In the genomic region with DNA sequence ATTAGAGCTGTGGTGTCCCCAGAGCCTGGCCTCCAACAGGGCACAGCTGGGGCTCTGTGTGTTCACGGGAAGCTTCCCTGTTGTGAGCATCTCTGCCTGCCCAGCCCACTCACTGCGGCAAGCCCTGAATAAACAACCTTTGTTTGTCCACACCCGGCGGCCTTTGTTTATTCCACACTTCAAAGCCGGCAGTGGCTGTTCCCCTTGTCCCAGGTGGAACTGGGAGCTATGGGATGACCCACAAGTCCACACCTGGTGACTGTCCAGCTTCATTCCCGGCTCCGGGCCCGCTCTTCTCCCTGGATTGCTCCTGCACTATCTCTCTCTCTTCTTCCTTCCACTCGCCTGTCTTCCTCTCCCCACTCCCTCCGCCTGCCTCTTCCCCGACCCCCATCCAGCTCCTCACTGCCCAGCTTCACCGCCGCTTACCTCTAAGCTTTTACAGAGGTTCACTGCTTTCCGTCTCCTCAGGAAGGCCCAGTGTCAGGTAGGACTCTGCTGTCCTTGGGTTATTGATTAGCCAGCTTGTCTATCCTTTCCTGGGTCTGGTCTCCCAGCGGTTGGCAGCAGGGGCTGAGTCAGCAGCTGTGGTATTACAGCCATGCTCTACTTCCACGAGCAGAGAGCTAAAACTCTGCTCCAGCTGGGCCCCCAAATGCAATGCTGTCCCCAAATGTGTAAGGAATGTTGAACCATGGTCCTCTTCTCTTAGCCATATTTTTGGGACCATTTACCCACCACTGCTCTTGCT, we compare ENCODE assay signal across 13 cellular contexts. TPM values are rescaled to one million over a fixed set of nuclear protein-coding genes. Genes with fewer than 3 reads are reported as not detected.
A peak's percentile ranks its signal among the peaks of the same experiment; 100 is the strongest.
DNase-seq lines count a peak whose midpoint lies in the region; ATAC-seq and TF ChIP-seq lines count a peak whose summit lies in the region.
"Had no signal": no experiment of that assay in that cellular context is flagged by ENCODE, and none has a peak within 500 bp of the region (broad histone marks: within the 10 kb centered on the region; RNA-seq: fewer than 3 reads in every experiment).

No MANE protein-coding gene starts in this region.

- H3K27me3 ChIP-seq in iPS-18a (ENCODE audit: control insufficient read depth, insufficient read depth, low read length), result peaks cover 51% of the 10 kb centered on the region
- no peaks in the 10 kb centered on the region for H3K27me3 ChIP-seq in osteoblast (ENCODE audit: insufficient read depth, low read length)

- TF ChIP-seq CTCF in osteoblast (IDR thresholded peaks at IDR 0.05; ENCODE audit: extremely low read depth, low read depth, low read length), result no peak

- ATAC-seq in GM21717 (IDR thresholded peaks at IDR 0.05; ENCODE audit: unreplicated experiment) (no peak), GM21423 (IDR thresholded peaks at IDR 0.05; ENCODE audit: unreplicated experiment) (no peak)

- H3K4me3 ChIP-seq in iPS-18a (ENCODE audit: low read length) (peak overlapping the region; percentile 26), osteoblast (ENCODE audit: insufficient read depth, low read length) (no peak overlapping the region)
- H3K4me3 ChIP-seq: prostate gland had no signal

- H2AFZ ChIP-seq in osteoblast (ENCODE audit: low read length), result no peak overlapping the region

- H3K79me2 ChIP-seq in osteoblast (ENCODE audit: insufficient read depth, low read length), result no peaks in the 10 kb centered on the region

- no peaks in the 10 kb centered on the region for H3K36me3 ChIP-seq in ES-I3 (ENCODE audit: insufficient read depth, low read length)
- H3K36me3 ChIP-seq in iPS-18a (ENCODE audit: control insufficient read depth, low read depth, low read length), result no peaks in the 10 kb centered on the region
- no peaks in the 10 kb centered on the region for H3K36me3 ChIP-seq in osteoblast (ENCODE audit: insufficient read depth, low read length)
- H3K36me3 ChIP-seq: prostate gland had no signal

- DNase-seq in NCI-H2107 treated with DMSO at 0.1 percent for 48 hours (lab: John Stamatoyannopoulos, UW; ENCODE audit: unreplicated experiment) (peak; percentile 55), osteoblast (ENCODE audit: insufficient read length, low spot score, missing footprints) (peak; percentile 76), caudate nucleus (lab: John Stamatoyannopoulos, UW) (no peak)
- DNase-seq in activated CD4-positive, alpha-beta T cell treated with anti-CD3 and anti-CD28 coated beads, Interleukin-2, amount 50 U/mL, for 1 hour, result no peak
- DNase-seq: left ventricle myocardium superior, NCI-H1048, T1000 had no signal

- no peaks in the 10 kb centered on the region for H4K20me1 ChIP-seq in osteoblast (ENCODE audit: insufficient read depth, low read length)

- H3K9me3 ChIP-seq in ES-I3 (ENCODE audit: control insufficient read depth, insufficient read depth, low read length), result no peaks in the 10 kb centered on the region
- no peaks in the 10 kb centered on the region for H3K9me3 ChIP-seq in iPS-18a (ENCODE audit: control insufficient read depth, low read depth, low read length)
- no peaks in the 10 kb centered on the region for H3K9me3 ChIP-seq in osteoblast (ENCODE audit: low read depth, low read length)
- H3K9me3 ChIP-seq: prostate gland had no signal

- H3K4me2 ChIP-seq in osteoblast (ENCODE audit: insufficient read depth, low read length), result no peak overlapping the region

- H3K27ac ChIP-seq in iPS-18a (ENCODE audit: low read length) (no peak overlapping the region), osteoblast (ENCODE audit: low read depth, low read length) (no peak overlapping the region), caudate nucleus (ENCODE audit: low read depth, low read length) (no peak overlapping the region)
- H3K27ac ChIP-seq: prostate gland had no signal

- peaks cover 11% of the 10 kb centered on the region; the same call in 1 of the 2 replicates for H3K4me1 ChIP-seq in ES-I3 (ENCODE audit: insufficient read depth, low read length)
- peaks cover 17% of the 10 kb centered on the region for H3K4me1 ChIP-seq in iPS-18a (ENCODE audit: control insufficient read depth, low read depth, low read length)
- no peaks in the 10 kb centered on the region for H3K4me1 ChIP-seq in osteoblast (ENCODE audit: insufficient read depth, low read length)
- H3K4me1 ChIP-seq: prostate gland had no signal

- peak overlapping the region; percentile 12; the same call in 1 of the 2 replicates for H3K9ac ChIP-seq in ES-I3 (ENCODE audit: low read depth, low read length)
- no peak overlapping the region for H3K9ac ChIP-seq in iPS-18a (ENCODE audit: low read length)

RNA-seq across cellular contexts. Expression of gene DACT2, which starts 17.8 kb away (rescaled TPM):
- not detected in 2 replicates for total RNA-seq in osteoblast
- total RNA-seq: fibroblast of villous mesenchyme had no signal

Comparison
In these comparisons a context has a peak if more than half of its experiments do, and no peak if none do; other contexts are left out.
1. DNase-seq: peak in NCI-H2107 treated with DMSO at 0.1 percent for 48 hours (single experiment) and osteoblast (single experiment); none in activated CD4-positive, alpha-beta T cell treated with anti-CD3 and anti-CD28 coated beads, Interleukin-2, amount 50 U/mL, for 1 hour (single experiment) and caudate nucleus (0 of 61).